In genomic region chr5:91079037-91079436, GRCh38 we compare ENCODE assay signal across 15 cellular contexts.
A peak's percentile ranks its signal among the peaks of the same experiment; 100 is the strongest.
DNase-seq lines count a peak whose midpoint lies in the region; ATAC-seq, FAIRE-seq and TF ChIP-seq lines count a peak whose summit lies in the region.
"Had no signal": no experiment of that assay in that cellular context is flagged by ENCODE, and none has a peak within 500 bp of the region (broad histone marks: within the 10 kb centered on the region; RNA-seq: fewer than 3 reads in every experiment).

No MANE protein-coding gene starts in this region.

- H3K9me3 ChIP-seq in esophagus muscularis mucosa (no peaks in the 10 kb centered on the region), pancreas (no peaks in the 10 kb centered on the region), transverse colon (no peaks in the 10 kb centered on the region)
- H3K9me3 ChIP-seq: mucosa of descending colon had no signal

- no peak for TF ChIP-seq POLR2A in esophagus muscularis mucosa (IDR thresholded peaks at IDR 0.05; ENCODE audit: low read depth)
- TF ChIP-seq POLR2A in transverse colon (IDR thresholded peaks at IDR 0.05): no peak

- FAIRE-seq in pancreas (lab: Jason Lieb, UNC): no peak

- no peak for TF ChIP-seq EP300 in esophagus muscularis mucosa (IDR thresholded peaks at IDR 0.05)
- TF ChIP-seq EP300 in transverse colon (IDR thresholded peaks at IDR 0.05; ENCODE audit: low read depth): no peak

- no peaks in the 10 kb centered on the region for H3K36me3 ChIP-seq in esophagus muscularis mucosa
- H3K36me3 ChIP-seq in pancreas: no peaks in the 10 kb centered on the region
- H3K36me3 ChIP-seq in transverse colon: no peaks in the 10 kb centered on the region

- H3K27ac ChIP-seq in esophagus muscularis mucosa (replicated peaks in 1 of 4) (peak overlapping the region; percentile 51 to 58 (median 53)), pancreas (no peak overlapping the region), transverse colon (peak overlapping the region in 1 of 4 donors; percentile 17)
- H3K27ac ChIP-seq: WERI-Rb-1 had no signal

- 38% methylated on average over 2 of the region's 2 CpGs for WGBS in esophagus muscularis mucosa
- 34 to 42% methylated on average over 2 of the region's 2 CpGs for WGBS in pancreas, 2 donors
- WGBS in transverse colon (ENCODE audit: low coverage in 1 of 2), 2 donors: 50 to 58% methylated on average over 2 of the region's 2 CpGs

- in situ Hi-C loops in transverse colon (cut with MboI; ENCODE audit: low pct_ligation_motif_present in 1 of 4, low pct_unique_long_range_greater_than_20kb in 1 of 4, low sequenced_read_pairs in 3 of 4): loop anchor here in 2 of 4 donors (25.0 kb wide), 2 partner anchors 142 to 217 kb away; no protein-coding TSS in a partner anchor

- H3K4me3 ChIP-seq in GM12865 (ENCODE audit: low read depth, low read length) (no peak overlapping the region), LNCaP clone FGC (ENCODE audit: low read depth, low read length) (no peak overlapping the region), esophagus muscularis mucosa (no peak overlapping the region), pancreas (no peak overlapping the region), transverse colon (no peak overlapping the region)
- H3K4me3 ChIP-seq: mucosa of descending colon had no signal

- H3K27me3 ChIP-seq in esophagus muscularis mucosa (no peaks in the 10 kb centered on the region), pancreas (no peaks in the 10 kb centered on the region), transverse colon (no peaks in the 10 kb centered on the region)

- H3K4me1 ChIP-seq in esophagus muscularis mucosa: peaks cover 0 to 19% (median 13%) of the 10 kb centered on the region in 4 donors
- peaks cover 0 to 6% (median 5%) of the 10 kb centered on the region in 3 donors for H3K4me1 ChIP-seq in pancreas
- H3K4me1 ChIP-seq in transverse colon: peaks cover 0 to 5% (median 0%) of the 10 kb centered on the region in 4 donors

- intact Hi-C loops in esophagus muscularis mucosa (cut with DNase I): no loop called here
- intact Hi-C loops in pancreas (cut with DNase I): no loop called here
- intact Hi-C loops in transverse colon (cut with DNase I; ENCODE audit: low total_unique reads): no loop called here

- peak; percentile 32 for DNase-seq in GM12865 (ENCODE audit: low read depth)
- peak; percentile 72 for DNase-seq in LNCaP clone FGC (ENCODE audit: low read depth)
- DNase-seq in esophagus muscularis mucosa (ENCODE audit: extremely low spot score): no peak
- DNase-seq in pancreas: no peak
- DNase-seq in transverse colon: no peak
- no peak for DNase-seq in HK-2 (ENCODE audit: unreplicated experiment)
- DNase-seq in NCI-H2171 treated with DMSO at 0.1 percent for 48 hours (lab: John Stamatoyannopoulos, UW): no peak
- no peak for DNase-seq in NCI-H1092 (lab: John Stamatoyannopoulos, UW)
- DNase-seq: CD4-positive, CD25-positive, alpha-beta regulatory T cell; cortex of kidney; H9; Karpas-422; mucosa of descending colon; RPMI8226; WERI-Rb-1 had no signal

- peak in 3 of 4 donors; percentile 47 to 83 (median 55) for ATAC-seq in pancreas
- ATAC-seq: mucosa of descending colon had no signal

- TF ChIP-seq CTCF in GM12865 (IDR thresholded peaks at IDR 0.05; ENCODE audit: insufficient read depth, low read depth, low read length, missing control alignments) (no peak), LNCaP clone FGC (IDR thresholded peaks at IDR 0.05; ENCODE audit: control insufficient read depth, extremely low read depth, insufficient read depth) (no peak), esophagus muscularis mucosa (IDR thresholded peaks at IDR 0.05) (no peak), pancreas (IDR thresholded peaks at IDR 0.05) (no peak), transverse colon (IDR thresholded peaks at IDR 0.05) (no peak)

Comparison
In these comparisons a context has a peak if more than half of its experiments do, and no peak if none do; other contexts are left out.
1. DNase-seq: peak in GM12865 (single experiment) and LNCaP clone FGC (single experiment); none in esophagus muscularis mucosa (single experiment), pancreas (0 of 6), transverse colon (single experiment), HK-2 (single experiment), NCI-H2171 treated with DMSO at 0.1 percent for 48 hours (single experiment) and NCI-H1092 (single experiment).
2. H3K27ac ChIP-seq: peak in esophagus muscularis mucosa (4 of 4); none in pancreas (0 of 4).